In the genomic region with DNA sequence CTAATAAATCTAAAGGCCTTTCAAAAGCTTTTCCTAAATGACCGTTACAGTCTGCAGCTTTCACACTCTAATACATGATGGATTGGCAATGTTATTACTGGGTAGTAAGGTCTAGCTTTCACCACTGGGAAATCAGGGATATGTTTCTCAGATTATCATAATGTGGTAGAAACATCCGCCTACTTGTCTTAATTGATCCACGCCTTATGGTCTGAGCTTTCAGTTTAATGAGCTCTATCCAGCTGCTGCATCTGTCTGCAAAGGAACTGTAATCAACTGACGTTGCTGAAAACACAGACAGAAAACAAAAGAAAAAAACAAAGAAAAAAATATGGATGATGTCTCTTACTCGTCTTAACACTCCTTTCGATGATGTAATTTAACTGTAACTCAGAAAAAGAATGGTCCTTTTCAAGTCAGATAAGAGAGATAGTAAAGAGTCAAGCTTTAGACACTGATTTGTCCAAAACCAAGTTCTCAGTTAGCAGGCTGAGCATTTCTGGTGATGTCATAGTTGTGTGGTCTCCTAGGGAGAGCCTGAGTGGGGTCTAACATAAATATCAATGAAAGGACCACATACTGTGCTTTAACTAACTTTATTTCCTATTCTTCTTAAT, we compare ENCODE assay signal across 33 cellular contexts.
DNase-seq lines count a peak whose midpoint lies in the region; ATAC-seq, FAIRE-seq and TF ChIP-seq lines count a peak whose summit lies in the region.
"Had no signal": no experiment of that assay in that cellular context is flagged by ENCODE, and none has a peak within 500 bp of the region (broad histone marks: within the 10 kb centered on the region; RNA-seq: fewer than 3 reads in every experiment).

No MANE protein-coding gene starts in this region.

- H3K27ac ChIP-seq in HepG2 (ENCODE audit: extremely low read length, insufficient read depth, low read length) (no peak overlapping the region), right lobe of liver (no peak overlapping the region), GM12878 (ENCODE audit: control insufficient read depth, insufficient read depth) (no peak overlapping the region)
- H3K27ac ChIP-seq: BLaER1 treated with 17β-estradiol and CSF1 and Interleukin-3, amounts not matched to agents 10 nM and 100 nM; body of pancreas; esophagus squamous epithelium; foreskin keratinocyte; ovary; upper lobe of left lung had no signal

- no peak for TF ChIP-seq RAD21 in HepG2 (CRISPR knock-in tag; IDR thresholded peaks at IDR 0.05)
- no peak for TF ChIP-seq RAD21 in GM12878 (IDR thresholded peaks at IDR 0.05; ENCODE audit: insufficient read depth, low read depth, low read length)

- no peaks in the 10 kb centered on the region for H4K20me1 ChIP-seq in HepG2 (ENCODE audit: insufficient read depth, low read length)
- H4K20me1 ChIP-seq in GM12878 (ENCODE audit: control insufficient read depth, insufficient read depth), result no peaks in the 10 kb centered on the region
- H4K20me1 ChIP-seq: BLaER1 treated with 17β-estradiol and CSF1 and Interleukin-3, amounts not matched to agents 10 nM and 100 nM had no signal

- peak overlapping the region; percentile 76 for H3K27ac Mint-ChIP-seq in neural crest cell (ENCODE audit: unreplicated experiment)
- H3K27ac Mint-ChIP-seq: dendritic cell treated with granulocyte-macrophage colony-stimulating factor and Interleukin-4, amounts not matched to agents 40 ng/mL and 50 ng/mL, for 4 days; HFFc6; IgD-negative memory B cell; natural killer cell treated with Interleukin-12 subunit alpha and Interleukin-12 subunit beta and Interleukin-15 and Interleukin-18, amount 100 ng/mL, for 72 hours; stimulated activated effector memory CD8-positive, alpha-beta T cell treated with anti-CD3 and anti-CD28 coated beads, Interleukin-12 subunit alpha, Interleukin-12 subunit beta, amount 100 ng/mL, for 72 hours; T-helper 1 cell treated with Interleukin-12 subunit alpha and Interleukin-12 subunit beta and Interleukin-4 antibody, amounts not matched to agents 30 μg/mL and 1 μg/mL, for 36 hours had no signal

- SMC1A ChIA-PET in GM12878 (lab: Charles Lee; ENCODE audit: uncharacterized antibody, unreplicated experiment), result interaction anchor here (0.8 to 5.4 kb wide), 11 partner anchors 9 to 759 kb away, joined by 3 to 28 read pairs (median 6); no protein-coding TSS in a partner anchor

- TF ChIP-seq EP300 in HepG2 (IDR thresholded peaks at IDR 0.05; ENCODE audit: low read depth in 2 of 2, low read length in 2 of 2), result no peak
- TF ChIP-seq EP300 in HepG2 (CRISPR knock-in tag; IDR thresholded peaks at IDR 0.05; ENCODE audit: borderline replicate concordance), result no peak
- TF ChIP-seq EP300 in GM12878 (IDR thresholded peaks at IDR 0.05; ENCODE audit: borderline replicate concordance in 1 of 2, control insufficient read depth in 1 of 2, low read depth in 2 of 2, low read length in 2 of 2), result no peak

- no peaks in the 10 kb centered on the region for H3K27me3 ChIP-seq in HepG2 (ENCODE audit: control insufficient read depth in 1 of 2, insufficient read depth in 2 of 2, low read length in 2 of 2)
- no peaks in the 10 kb centered on the region for H3K27me3 ChIP-seq in right lobe of liver
- no peaks in the 10 kb centered on the region for H3K27me3 ChIP-seq in GM12878 (replicated peaks in 1 of 2; ENCODE audit: control insufficient read depth in 2 of 2, insufficient read depth in 2 of 2, low read length in 1 of 2)
- H3K27me3 ChIP-seq: BLaER1 treated with 17β-estradiol and CSF1 and Interleukin-3, amounts not matched to agents 10 nM and 100 nM; body of pancreas; esophagus squamous epithelium; foreskin keratinocyte; heart left ventricle; ovary; upper lobe of left lung had no signal

- H3K4me2 ChIP-seq in HepG2 (ENCODE audit: low read depth, low read length) (no peak overlapping the region), GM12878 (ENCODE audit: control insufficient read depth, insufficient read depth) (no peak overlapping the region)

- in situ Hi-C loops in HepG2 (cut with HindIII; ENCODE audit: extremely low pct_ligation_motif_present, low pct_unique_long_range_greater_than_20kb) (loop anchor here (5.0 kb wide), 1 partner anchor 376 kb away; no protein-coding TSS in a partner anchor), GM12878 (cut with MboI) (no loop called here)

- BruUV-seq in HepG2 (replicated peaks; lab: Mats Ljungman, UMichigan) (no TSS peak), GM12878 (replicated peaks; lab: Mats Ljungman, UMichigan) (no TSS peak)

- DNase-seq in HepG2 (ENCODE audit: low spot score) (no peak), right lobe of liver (no peak), NCI-H2171 (lab: John Stamatoyannopoulos, UW) (peak; percentile 69), GM12878 (ENCODE audit: low read depth, low spot score) (no peak), neural crest cell (ENCODE audit: low read depth, low spot score) (no peak), ecto neural progenitor cell (ENCODE audit: low spot score) (no peak)
- no peak for DNase-seq in stimulated activated naive CD4-positive, alpha-beta T cell treated with Interleukin-2 at 50 U/mL for 16 hours (lab: John Stamatoyannopoulos, UW)
- DNase-seq: activated CD4-positive, alpha-beta T cell treated with anti-CD3 and anti-CD28 coated beads, Interleukin-2, amount 50 U/mL, for 48 hours; activated CD4-positive, CD25-positive, alpha-beta regulatory T cell treated with anti-CD3 and anti-CD28 coated beads, Interleukin-2, amount 50 U/mL, for 72 hours; activated naive CD4-positive, alpha-beta T cell; body of pancreas; DMS79 treated with DMSO at 0.1 percent for 48 hours; esophagus squamous epithelium; foreskin keratinocyte; GDM1; heart left ventricle; HFFc6; mucosa of descending colon; NCI-H1930; NCI-H345; ovary; substantia nigra; upper lobe of left lung had no signal

- H3K9me3 Mint-ChIP-seq in neural crest cell, result no peaks in the 10 kb centered on the region
- H3K9me3 Mint-ChIP-seq: dendritic cell treated with granulocyte-macrophage colony-stimulating factor and Interleukin-4, amounts not matched to agents 40 ng/mL and 50 ng/mL, for 4 days; HFFc6; IgD-negative memory B cell; natural killer cell treated with Interleukin-12 subunit alpha and Interleukin-12 subunit beta and Interleukin-15 and Interleukin-18, amount 100 ng/mL, for 72 hours; stimulated activated effector memory CD8-positive, alpha-beta T cell treated with anti-CD3 and anti-CD28 coated beads, Interleukin-12 subunit alpha, Interleukin-12 subunit beta, amount 100 ng/mL, for 72 hours; T-helper 1 cell treated with Interleukin-12 subunit alpha and Interleukin-12 subunit beta and Interleukin-4 antibody, amounts not matched to agents 30 μg/mL and 1 μg/mL, for 36 hours had no signal

- peaks cover 3% of the 10 kb centered on the region for H3K4me1 Mint-ChIP-seq in neural crest cell
- H3K4me1 Mint-ChIP-seq: stimulated activated effector memory CD8-positive, alpha-beta T cell treated with anti-CD3 and anti-CD28 coated beads, Interleukin-12 subunit alpha, Interleukin-12 subunit beta, amount 100 ng/mL, for 72 hours had no signal

- TF ChIP-seq POLR2A in HepG2 (IDR thresholded peaks at IDR 0.05; ENCODE audit: insufficient read depth in 1 of 2, low read depth in 2 of 2, low read length in 2 of 2), result no peak
- no peak for TF ChIP-seq POLR2A in right lobe of liver (IDR thresholded peaks at IDR 0.05)
- no peak for TF ChIP-seq POLR2A in GM12878 (IDR thresholded peaks at IDR 0.05; ENCODE audit: low read depth, low read length)

- POLR2A ChIA-PET in HepG2 (lab: Yijun Ruan, JAX) (no interaction called here), GM12878 (lab: Charles Lee) (no interaction called here)

- WGBS in HepG2 (ENCODE audit: low lambda C conversion rate), result 96% methylated on average over 6 of the region's 6 CpGs
- 73% methylated on average over 6 of the region's 6 CpGs for WGBS in right lobe of liver (ENCODE audit: insufficient coverage, low coverage, low lambda C conversion rate, missing lambda C conversion rate)
- 84% methylated on average over 6 of the region's 6 CpGs for WGBS in GM12878 (ENCODE audit: insufficient coverage, insufficient replicate concordance, low lambda C conversion rate, missing lambda C conversion rate)

- H3K79me2 ChIP-seq in HepG2 (ENCODE audit: insufficient read depth, low read length) (no peaks in the 10 kb centered on the region), GM12878 (ENCODE audit: control insufficient read depth, insufficient read depth, low read length) (no peaks in the 10 kb centered on the region)

- no peaks in the 10 kb centered on the region for H3K36me3 Mint-ChIP-seq in neural crest cell (ENCODE audit: low read depth)
- H3K36me3 Mint-ChIP-seq: IgD-negative memory B cell; natural killer cell treated with Interleukin-12 subunit alpha and Interleukin-12 subunit beta and Interleukin-15 and Interleukin-18, amount 100 ng/mL, for 72 hours had no signal

- CTCF ChIA-PET in HepG2 (lab: Yijun Ruan, JAX; ENCODE audit: low intra/inter-chr PET ratio, low total read pairs) (no interaction called here), GM12878 (lab: Yijun Ruan, JAX) (interaction anchor here (0.6 to 5.5 kb wide), 28 partner anchors 10 to 761 kb away, joined by 3 to 72 read pairs (median 4); no protein-coding TSS in a partner anchor)

- H3K9ac ChIP-seq in HepG2 (ENCODE audit: insufficient read depth, low read depth, low read length) (no peak overlapping the region), GM12878 (ENCODE audit: control insufficient read depth, insufficient read depth, low read length) (no peak overlapping the region)
- H3K9ac ChIP-seq: BLaER1 treated with 17β-estradiol and CSF1 and Interleukin-3, amounts not matched to agents 10 nM and 100 nM had no signal

- H3K4me3 ChIP-seq in HepG2 (replicated peaks in 1 of 3; ENCODE audit: insufficient read depth in 1 of 3, low read depth in 2 of 3, low read length in 3 of 3) (no peak overlapping the region), right lobe of liver (no peak overlapping the region), GM12878 (no peak overlapping the region)
- H3K4me3 ChIP-seq: BLaER1 treated with 17β-estradiol and CSF1 and Interleukin-3, amounts not matched to agents 10 nM and 100 nM; body of pancreas; esophagus squamous epithelium; heart left ventricle; lung; mucosa of descending colon; ovary; upper lobe of left lung had no signal

- RAD21 ChIA-PET in GM12878 (lab: Charles Lee; ENCODE audit: unreplicated experiment), result interaction anchor here (0.7 to 1.7 kb wide), 7 partner anchors 14 to 214 kb away, joined by 3 read pairs; no protein-coding TSS in a partner anchor

- no peak for ATAC-seq in HepG2
- ATAC-seq in right lobe of liver, result no peak
- ATAC-seq in GM12878, result no peak
- ATAC-seq in GM21381 (IDR thresholded peaks at IDR 0.05; ENCODE audit: unreplicated experiment), result no peak
- ATAC-seq: body of pancreas; foreskin keratinocyte; mucosa of descending colon; natural killer cell treated with Interleukin-12 subunit alpha and Interleukin-12 subunit beta and Interleukin-15 and Interleukin-18, amount 100 ng/mL, for 72 hours; SK-N-SH treated with all-trans-retinoic acid at 6 μM for 48 hours; stimulated activated effector memory CD8-positive, alpha-beta T cell treated with anti-CD3 and anti-CD28 coated beads, Interleukin-12 subunit alpha, Interleukin-12 subunit beta, amount 100 ng/mL, for 72 hours had no signal

- H3K27me3 Mint-ChIP-seq in neural crest cell (ENCODE audit: low read depth), result no peaks in the 10 kb centered on the region
- H3K27me3 Mint-ChIP-seq: dendritic cell treated with granulocyte-macrophage colony-stimulating factor and Interleukin-4, amounts not matched to agents 40 ng/mL and 50 ng/mL, for 4 days; IgD-negative memory B cell; natural killer cell treated with Interleukin-12 subunit alpha and Interleukin-12 subunit beta and Interleukin-15 and Interleukin-18, amount 100 ng/mL, for 72 hours had no signal

- no peak overlapping the region for H3K4me3 Mint-ChIP-seq in neural crest cell
- H3K4me3 Mint-ChIP-seq: dendritic cell treated with granulocyte-macrophage colony-stimulating factor and Interleukin-4, amounts not matched to agents 40 ng/mL and 50 ng/mL, for 4 days; HFFc6; natural killer cell treated with Interleukin-12 subunit alpha and Interleukin-12 subunit beta and Interleukin-15 and Interleukin-18, amount 100 ng/mL, for 72 hours; stimulated activated effector memory CD8-positive, alpha-beta T cell treated with anti-CD3 and anti-CD28 coated beads, Interleukin-12 subunit alpha, Interleukin-12 subunit beta, amount 100 ng/mL, for 72 hours; T-helper 1 cell treated with Interleukin-12 subunit alpha and Interleukin-12 subunit beta and Interleukin-4 antibody, amounts not matched to agents 30 μg/mL and 1 μg/mL, for 36 hours had no signal

- TF ChIP-seq CTCF in HepG2 (CRISPR knock-in tag; IDR thresholded peaks at IDR 0.05), result no peak
- no peak for TF ChIP-seq CTCF in right lobe of liver (IDR thresholded peaks at IDR 0.05)
- TF ChIP-seq CTCF in GM12878 (IDR thresholded peaks at IDR 0.05 in 2 of 3, conservative IDR thresholded peaks at IDR 0.05 in 1 of 3; ENCODE audit: control insufficient read depth in 2 of 3, extremely low read depth in 1 of 3, insufficient read depth in 1 of 3, low read depth in 3 of 3, low read length in 3 of 3), result no peak
- no peak for TF ChIP-seq CTCF in neural crest cell (conservative IDR thresholded peaks at IDR 0.05)

- no peak overlapping the region for H2AFZ ChIP-seq in HepG2 (ENCODE audit: low read length)
- no peak overlapping the region for H2AFZ ChIP-seq in GM12878 (ENCODE audit: control insufficient read depth, low read depth, low read length)

- H3K4me1 ChIP-seq in HepG2 (ENCODE audit: insufficient read depth, low read length) (no peaks in the 10 kb centered on the region), right lobe of liver (no peaks in the 10 kb centered on the region), GM12878 (ENCODE audit: control insufficient read depth, insufficient read depth, low read length) (no peaks in the 10 kb centered on the region)
- H3K4me1 ChIP-seq: body of pancreas, esophagus squamous epithelium, foreskin keratinocyte, upper lobe of left lung had no signal

- H3K9me3 ChIP-seq in HepG2 (ENCODE audit: low read length), result no peaks in the 10 kb centered on the region
- H3K9me3 ChIP-seq in right lobe of liver, result no peaks in the 10 kb centered on the region
- H3K9me3 ChIP-seq in GM12878 (replicated peaks; ENCODE audit: control insufficient read depth, insufficient read depth, low read length), result no peaks in the 10 kb centered on the region
- H3K9me3 ChIP-seq: BLaER1 treated with 17β-estradiol and CSF1 and Interleukin-3, amounts not matched to agents 10 nM and 100 nM; body of pancreas; esophagus squamous epithelium; heart left ventricle; mucosa of descending colon; ovary; upper lobe of left lung had no signal

- H3K36me3 ChIP-seq in HepG2 (replicated peaks in 1 of 2; ENCODE audit: control insufficient read depth in 1 of 2, insufficient read depth in 2 of 2, low read length in 2 of 2) (no peaks in the 10 kb centered on the region), right lobe of liver (no peaks in the 10 kb centered on the region), GM12878 (ENCODE audit: control insufficient read depth in 2 of 2, insufficient read depth in 2 of 2, low read length in 1 of 2) (no peaks in the 10 kb centered on the region)
- H3K36me3 ChIP-seq: ovary had no signal

- FAIRE-seq in HepG2 (lab: Jason Lieb, UNC) (no peak), GM12878 (lab: Jason Lieb, UNC) (peak; percentile 44)
- FAIRE-seq: endometrium had no signal

- intact Hi-C loops in HepG2 (cut with micrococcal nuclease; ENCODE audit: unreplicated experiment), result no loop called here
- intact Hi-C loops in right lobe of liver (cut with DNase I), result no loop called here
- intact Hi-C loops in GM12878 (cut with micrococcal nuclease; ENCODE audit: unreplicated experiment), result loop anchor here (5.0 kb wide), 2 partner anchors 356 to 376 kb away; no protein-coding TSS in a partner anchor
